Comparison of ENCODE assay signal across 16 cellular contexts in genomic region chr5:168030911-168031310, GRCh38.
A peak's percentile ranks its signal among the peaks of the same experiment; 100 is the strongest.
DNase-seq lines count a peak whose midpoint lies in the region; ATAC-seq and TF ChIP-seq lines count a peak whose summit lies in the region.
"Had no signal": no experiment of that assay in that cellular context is flagged by ENCODE, and none has a peak within 500 bp of the region (broad histone marks: within the 10 kb centered on the region; RNA-seq: fewer than 3 reads in every experiment).

No MANE protein-coding gene starts in this region.

- peaks cover 0 to 3% of the 10 kb centered on the region in 2 donors for H3K9me3 Mint-ChIP-seq in natural killer cell
- H3K9me3 Mint-ChIP-seq: CD4-positive, alpha-beta T cell had no signal

- no peaks in the 10 kb centered on the region for H3K4me1 Mint-ChIP-seq in natural killer cell
- H3K4me1 Mint-ChIP-seq: B cell had no signal

- intact Hi-C loops in natural killer cell (cut with micrococcal nuclease) = no loop called here

- no peaks in the 10 kb centered on the region for H3K36me3 Mint-ChIP-seq in natural killer cell
- H3K36me3 Mint-ChIP-seq: CD8-positive, alpha-beta T cell had no signal

- peak; percentile 26 for DNase-seq in M059J (ENCODE audit: low read depth)
- DNase-seq in astrocyte of the hippocampus (ENCODE audit: low read depth, low spot score) = peak; percentile 18
- DNase-seq in kidney tubule cell (ENCODE audit: low spot score) = peak; percentile 9
- DNase-seq in renal cortical epithelial cell (ENCODE audit: low read depth) = peak; percentile 23
- DNase-seq in natural killer cell = no peak
- DNase-seq: AML-193; Caco-2; Calu3; CD4-positive, alpha-beta T cell; CD8-positive, alpha-beta T cell; DMS79 treated with DMSO at 0.1 percent for 48 hours; GF-D8 had no signal

- no peak overlapping the region for H3K4me3 Mint-ChIP-seq in natural killer cell
- H3K4me3 Mint-ChIP-seq: B cell; CD4-positive, alpha-beta T cell; CD8-positive, alpha-beta T cell had no signal

- peaks cover 0 to 8% of the 10 kb centered on the region in 2 donors for H3K27me3 Mint-ChIP-seq in natural killer cell (ENCODE audit: low read depth in 2 of 2)
- H3K27me3 Mint-ChIP-seq: CD4-positive, alpha-beta T cell had no signal

- TF ChIP-seq CTCF in natural killer cell (IDR thresholded peaks at IDR 0.05) = no peak

- H3K27ac Mint-ChIP-seq in natural killer cell = no peak overlapping the region
- H3K27ac Mint-ChIP-seq: B cell; CD4-positive, alpha-beta T cell; CD8-positive, alpha-beta T cell had no signal

- no peak for ATAC-seq in natural killer cell
- no peak for ATAC-seq in GM19463 (IDR thresholded peaks at IDR 0.05; ENCODE audit: unreplicated experiment)
- no peak for ATAC-seq in GM21576 (IDR thresholded peaks at IDR 0.05; ENCODE audit: unreplicated experiment)
- ATAC-seq: A549; CD8-positive, alpha-beta T cell had no signal
